In genomic region chr22:31286360-31287255, GRCh38 we compare ENCODE assay signal across 10 cellular contexts. TPM values are rescaled to one million over a fixed set of nuclear protein-coding genes. Genes with fewer than 3 reads are reported as not detected.
DNase-seq lines count a peak whose midpoint lies in the region; ATAC-seq and TF ChIP-seq lines count a peak whose summit lies in the region.
"Had no signal": no experiment of that assay in that cellular context is flagged by ENCODE, and none has a peak within 500 bp of the region (broad histone marks: within the 10 kb centered on the region; RNA-seq: fewer than 3 reads in every experiment).

No MANE protein-coding gene starts in this region.

- ATAC-seq in CD8-positive, alpha-beta T cell: peak; percentile 40
- ATAC-seq in GM21825 (IDR thresholded peaks at IDR 0.05; ENCODE audit: unreplicated experiment) (no peak), GM19328 (IDR thresholded peaks at IDR 0.05; ENCODE audit: unreplicated experiment) (no peak)

- peak overlapping the region; percentile 100 for H3K27ac Mint-ChIP-seq in CD8-positive, alpha-beta T cell

- no peaks in the 10 kb centered on the region for H3K27me3 ChIP-seq in CD8-positive, alpha-beta T cell (ENCODE audit: insufficient read depth, low read length)
- H3K27me3 ChIP-seq in WERI-Rb-1 (ENCODE audit: insufficient read depth, low read depth, severe bottlenecking) (no peaks in the 10 kb centered on the region), sigmoid colon (no peaks in the 10 kb centered on the region)

- peaks cover 81% of the 10 kb centered on the region for H3K4me1 ChIP-seq in CD8-positive, alpha-beta T cell (ENCODE audit: insufficient read depth, low read length)
- H3K4me1 ChIP-seq in sigmoid colon: peaks cover 0 to 61% (median 58%) of the 10 kb centered on the region in 4 donors

- H3K36me3 Mint-ChIP-seq in CD8-positive, alpha-beta T cell: peaks cover 89% of the 10 kb centered on the region

- peaks cover 80% of the 10 kb centered on the region for H3K4me1 Mint-ChIP-seq in CD8-positive, alpha-beta T cell (ENCODE audit: low read depth)

- peak overlapping the region; percentile 19 for H3K4me3 ChIP-seq in CD8-positive, alpha-beta T cell (ENCODE audit: low read depth, low read length)
- H3K4me3 ChIP-seq in WERI-Rb-1 (ENCODE audit: low read depth, low read length): no peak overlapping the region
- H3K4me3 ChIP-seq in sigmoid colon: no peak overlapping the region

- no peak for TF ChIP-seq POLR2A in sigmoid colon (IDR thresholded peaks at IDR 0.05)

- CTCF ChIA-PET in CD8-positive, alpha-beta T cell (lab: Charles Lee): interaction anchor here (0.7 to 6.1 kb wide), 7 partner anchors 11 to 76 kb away, joined by 4 to 59 read pairs (median 5); partner anchors contain the start of genes LIMK2 and PATZ1

- H3K36me3 ChIP-seq in CD8-positive, alpha-beta T cell (ENCODE audit: insufficient read depth, low read length): peaks cover 70% of the 10 kb centered on the region
- peaks cover 16% of the 10 kb centered on the region for H3K36me3 ChIP-seq in WERI-Rb-1
- H3K36me3 ChIP-seq in sigmoid colon: peaks cover 35 to 75% (median 52%) of the 10 kb centered on the region in 4 donors

- peak; percentile 42 to 78 (median 65) for DNase-seq in CD8-positive, alpha-beta T cell
- no peak for DNase-seq in WERI-Rb-1
- DNase-seq in central memory CD4-positive, alpha-beta T cell: peak; percentile 86
- DNase-seq in sigmoid colon: peak; percentile 82
- no peak for DNase-seq in GM20000 (ENCODE audit: low spot score)
- no peak for DNase-seq in HCEC 1CT
- DNase-seq: DMS79 had no signal

- H3K27ac ChIP-seq in CD8-positive, alpha-beta T cell (ENCODE audit: low read depth, low read length): peak overlapping the region; percentile 99
- peak overlapping the region; percentile 94 for H3K27ac ChIP-seq in WERI-Rb-1
- peak overlapping the region; percentile 50 to 98 (median 94) for H3K27ac ChIP-seq in sigmoid colon
- H3K27ac ChIP-seq: parathyroid adenoma had no signal

- POLR2A ChIA-PET in CD8-positive, alpha-beta T cell (lab: Charles Lee): interaction anchor here (0.8 to 18.7 kb wide), 14 partner anchors 8 to 626 kb away, joined by 3 to 608 read pairs (median 7); partner anchors contain the start of genes LIMK2, MORC2, PATZ1 and PIK3IP1

- H3K4me3 Mint-ChIP-seq in CD8-positive, alpha-beta T cell: peak overlapping the region; percentile 99

- intact Hi-C loops in CD8-positive, alpha-beta T cell (cut with DNase I, micrococcal nuclease): no loop called here
- intact Hi-C loops in sigmoid colon (cut with DNase I): loop anchor here (5.0 kb wide), 1 partner anchor 179 kb away; the partner anchor contains the start of gene SELENOM

- H3K9me3 Mint-ChIP-seq in CD8-positive, alpha-beta T cell: no peaks in the 10 kb centered on the region

- no peaks in the 10 kb centered on the region for H3K27me3 Mint-ChIP-seq in CD8-positive, alpha-beta T cell (ENCODE audit: low read depth)

- no peak for TF ChIP-seq CTCF in CD8-positive, alpha-beta T cell (IDR thresholded peaks at IDR 0.05)
- TF ChIP-seq CTCF in WERI-Rb-1 (IDR thresholded peaks at IDR 0.05; ENCODE audit: low read depth, low read length) (no peak), sigmoid colon (IDR thresholded peaks at IDR 0.05) (no peak), GM20000 (IDR thresholded peaks at IDR 0.05; ENCODE audit: extremely low read depth, missing control alignments) (no peak)

- H3K9me3 ChIP-seq in CD8-positive, alpha-beta T cell (ENCODE audit: low read length): no peaks in the 10 kb centered on the region
- no peaks in the 10 kb centered on the region for H3K9me3 ChIP-seq in WERI-Rb-1 (ENCODE audit: severe bottlenecking)
- H3K9me3 ChIP-seq in sigmoid colon: no peaks in the 10 kb centered on the region

- peak in 3 of 4 donors; percentile 46 to 94 (median 82) for TF ChIP-seq EP300 in sigmoid colon (IDR thresholded peaks at IDR 0.05)

- WGBS in sigmoid colon, 2 donors: 57 to 79% methylated on average over 8 of the region's 8 CpGs

RNA-seq across cellular contexts. Expression of gene PIK3IP1, which starts 5.7 kb away (rescaled TPM):
- total RNA-seq in CD8-positive, alpha-beta T cell: 100 to 1,000 TPM; 802 to 814 TPM
- 10 to 100 TPM; 32.4 to 55.0 (median 50.3) TPM for total RNA-seq in sigmoid colon
- polyA plus RNA-seq in sigmoid colon: 10 to 100 TPM in 1 of 3 donors, 1 to 10 TPM in 2; 5.8 to 87.6 (median 6.0) TPM

RNA-seq across cellular contexts. Expression of gene PATZ1, which starts 59.5 kb away (rescaled TPM):
- 10 to 100 TPM; 57.8 to 61.3 TPM for total RNA-seq in CD8-positive, alpha-beta T cell
- 10 to 100 TPM; 17.4 to 21.4 (median 19.9) TPM for total RNA-seq in sigmoid colon
- polyA plus RNA-seq in sigmoid colon: 10 to 100 TPM in 1 of 3 donors, 1 to 10 TPM in 2; 3.7 to 15.8 (median 4.8) TPM

Comparison
In these comparisons a context has a peak if more than half of its experiments do, and no peak if none do; other contexts are left out.
1. DNase-seq: peak in CD8-positive, alpha-beta T cell (7 of 7), central memory CD4-positive, alpha-beta T cell (single experiment) and sigmoid colon (single experiment); none in WERI-Rb-1 (single experiment), GM20000 (single experiment) and HCEC 1CT (single experiment).
2. RNA of gene PIK3IP1, which starts 5.7 kb away (total RNA-seq): 802 to 814 TPM in CD8-positive, alpha-beta T cell; 32.4 to 55.0 TPM in sigmoid colon; every median in the first group is over 10 times any median in the second.
3. Peak in every context shown above with its lines, with median percentiles within 50 percentile points of each other: H3K27ac ChIP-seq.